In genomic region chr15:63971427-63971805, GRCh38 we compare ENCODE assay signal across 1 cellular context.
TF ChIP-seq lines count a peak whose summit lies in the region.

No MANE protein-coding gene starts in this region.

TF ChIP-seq in GM23338, 12 proteins besides CTCF, POLR2A, EP300 and RAD21 (continued from another document):
- no peak for TF ChIP-seq REST (IDR thresholded peaks at IDR 0.05; ENCODE audit: unreplicated experiment)
TF ChIP-seq in GM23338: peak in this region for 0.
